In the genomic region with DNA sequence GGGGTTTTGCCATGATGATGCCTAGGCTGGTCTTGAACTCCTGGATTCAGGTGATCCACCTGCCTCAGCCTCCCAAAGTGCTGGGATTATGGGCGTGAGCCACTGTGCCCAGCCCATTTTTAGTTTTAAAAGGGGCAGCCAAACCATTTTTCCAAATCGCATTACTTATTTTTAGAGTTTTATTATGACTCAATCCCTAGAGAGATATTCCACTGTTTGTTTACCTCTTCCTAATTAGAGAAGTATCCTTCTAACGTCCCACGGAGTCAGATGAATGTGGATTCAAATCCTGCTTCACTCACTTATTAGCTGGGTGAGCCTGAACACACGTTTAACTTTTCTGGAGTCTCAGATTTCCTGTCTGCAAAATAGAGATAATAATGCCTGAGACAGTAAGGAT, we compare ENCODE assay signal across 1 cellular context.
TF ChIP-seq lines count a peak whose summit lies in the region.

No MANE protein-coding gene starts in this region.

TF ChIP-seq in HEK293, 187 proteins besides CTCF, POLR2A, EP300 and RAD21 (continued from another document and continues in another):
- TF ChIP-seq PATZ1 (tag by site-specific recombination; IDR thresholded peaks at IDR 0.05) (no peak), PRDM2 (tag by site-specific recombination; IDR thresholded peaks at IDR 0.05; ENCODE audit: borderline replicate concordance) (no peak), ZNF292 (tag by site-specific recombination; IDR thresholded peaks at IDR 0.05; ENCODE audit: borderline replicate concordance, low read depth) (no peak), SCRT1 (tag by site-specific recombination; IDR thresholded peaks at IDR 0.05; ENCODE audit: borderline replicate concordance) (no peak), REPIN1 (tag by site-specific recombination; IDR thresholded peaks at IDR 0.05; ENCODE audit: low read depth) (no peak), ZNF768 (tag by site-specific recombination; IDR thresholded peaks at IDR 0.05) (no peak), ZNF335 (tag by site-specific recombination; conservative IDR thresholded peaks at IDR 0.05) (no peak), SP3 (tag by site-specific recombination; IDR thresholded peaks at IDR 0.05) (no peak), ZNF404 (tag by site-specific recombination; IDR thresholded peaks at IDR 0.05) (no peak), ZNF19 (tag by site-specific recombination; IDR thresholded peaks at IDR 0.05; ENCODE audit: low read depth) (no peak), ZNF830 (tag by site-specific recombination; IDR thresholded peaks at IDR 0.05; ENCODE audit: low read depth) (no peak), GFI1B (tag by site-specific recombination; IDR thresholded peaks at IDR 0.05) (no peak), ZBTB44 (tag by site-specific recombination; IDR thresholded peaks at IDR 0.05) (peak; percentile 40; the same call in 1 of the 2 replicates), ZNF658 (tag by site-specific recombination; IDR thresholded peaks at IDR 0.05) (no peak), ZNF341 (tag by site-specific recombination; IDR thresholded peaks at IDR 0.05; ENCODE audit: low read depth) (no peak), INSM2 (tag by site-specific recombination; IDR thresholded peaks at IDR 0.05) (peak; percentile 57), EGR2 (tag by site-specific recombination; IDR thresholded peaks at IDR 0.05; ENCODE audit: low read depth) (no peak), YY1 (tag by site-specific recombination; IDR thresholded peaks at IDR 0.05) (no peak), ZNF521 (tag by site-specific recombination; IDR thresholded peaks at IDR 0.05) (no peak), ZNF423 (tag by site-specific recombination; IDR thresholded peaks at IDR 0.05) (no peak), PRDM10 (tag by site-specific recombination; IDR thresholded peaks at IDR 0.05) (peak; percentile 24; the same call in 1 of the 2 replicates), ZNF501 (tag by site-specific recombination; IDR thresholded peaks at IDR 0.05) (no peak), BCL11A (tag by site-specific recombination; IDR thresholded peaks at IDR 0.05; ENCODE audit: low read depth) (no peak), ZNF10 (tag by site-specific recombination; IDR thresholded peaks at IDR 0.05) (0 out of 2 replicates have a peak, but pooled peaks have one; percentile 36), PBX3 (CRISPR knock-in tag; IDR thresholded peaks at IDR 0.05) (no peak), ZSCAN5A (tag by site-specific recombination; IDR thresholded peaks at IDR 0.05) (no peak)
- TF ChIP-seq, protein P1, sequence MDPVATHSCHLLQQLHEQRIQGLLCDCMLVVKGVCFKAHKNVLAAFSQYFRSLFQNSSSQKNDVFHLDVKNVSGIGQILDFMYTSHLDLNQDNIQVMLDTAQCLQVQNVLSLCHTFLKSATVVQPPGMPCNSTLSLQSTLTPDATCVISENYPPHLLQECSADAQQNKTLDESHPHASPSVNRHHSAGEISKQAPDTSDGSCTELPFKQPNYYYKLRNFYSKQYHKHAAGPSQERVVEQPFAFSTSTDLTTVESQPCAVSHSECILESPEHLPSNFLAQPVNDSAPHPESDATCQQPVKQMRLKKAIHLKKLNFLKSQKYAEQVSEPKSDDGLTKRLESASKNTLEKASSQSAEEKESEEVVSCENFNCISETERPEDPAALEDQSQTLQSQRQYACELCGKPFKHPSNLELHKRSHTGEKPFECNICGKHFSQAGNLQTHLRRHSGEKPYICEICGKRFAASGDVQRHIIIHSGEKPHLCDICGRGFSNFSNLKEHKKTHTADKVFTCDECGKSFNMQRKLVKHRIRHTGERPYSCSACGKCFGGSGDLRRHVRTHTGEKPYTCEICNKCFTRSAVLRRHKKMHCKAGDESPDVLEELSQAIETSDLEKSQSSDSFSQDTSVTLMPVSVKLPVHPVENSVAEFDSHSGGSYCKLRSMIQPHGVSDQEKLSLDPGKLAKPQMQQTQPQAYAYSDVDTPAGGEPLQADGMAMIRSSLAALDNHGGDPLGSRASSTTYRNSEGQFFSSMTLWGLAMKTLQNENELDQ (tag by site-specific recombination; IDR thresholded peaks at IDR 0.05; ENCODE audit: low read depth) = no peak
- TF ChIP-seq, protein P2, sequence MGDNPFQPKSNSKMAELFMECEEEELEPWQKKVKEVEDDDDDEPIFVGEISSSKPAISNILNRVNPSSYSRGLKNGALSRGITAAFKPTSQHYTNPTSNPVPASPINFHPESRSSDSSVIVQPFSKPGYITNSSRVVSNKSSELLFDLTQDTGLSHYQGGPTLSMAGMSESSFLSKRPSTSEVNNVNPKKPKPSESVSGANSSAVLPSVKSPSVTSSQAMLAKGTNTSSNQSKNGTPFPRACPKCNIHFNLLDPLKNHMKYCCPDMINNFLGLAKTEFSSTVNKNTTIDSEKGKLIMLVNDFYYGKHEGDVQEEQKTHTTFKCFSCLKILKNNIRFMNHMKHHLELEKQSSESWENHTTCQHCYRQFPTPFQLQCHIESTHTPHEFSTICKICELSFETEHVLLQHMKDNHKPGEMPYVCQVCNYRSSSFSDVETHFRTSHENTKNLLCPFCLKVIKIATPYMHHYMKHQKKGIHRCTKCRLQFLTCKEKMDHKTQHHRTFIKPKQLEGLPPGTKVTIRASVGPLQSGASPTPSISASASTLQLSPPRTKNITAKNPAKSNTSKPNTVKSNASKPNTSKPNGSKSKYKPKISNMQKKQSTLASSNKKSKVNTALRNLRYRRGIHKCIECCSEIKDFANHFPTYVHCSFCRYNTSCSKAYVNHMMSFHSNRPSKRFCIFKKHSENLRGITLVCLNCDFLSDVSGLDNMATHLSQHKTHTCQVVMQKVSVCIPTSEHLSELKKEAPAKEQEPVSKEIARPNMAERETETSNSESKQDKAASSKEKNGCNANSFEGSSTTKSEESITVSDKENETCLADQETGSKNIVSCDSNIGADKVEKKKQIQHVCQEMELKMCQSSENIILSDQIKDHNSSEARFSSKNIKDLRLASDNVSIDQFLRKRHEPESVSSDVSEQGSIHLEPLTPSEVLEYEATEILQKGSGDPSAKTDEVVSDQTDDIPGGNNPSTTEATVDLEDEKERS (tag by site-specific recombination; IDR thresholded peaks at IDR 0.05) = no peak
